In the genomic region with DNA sequence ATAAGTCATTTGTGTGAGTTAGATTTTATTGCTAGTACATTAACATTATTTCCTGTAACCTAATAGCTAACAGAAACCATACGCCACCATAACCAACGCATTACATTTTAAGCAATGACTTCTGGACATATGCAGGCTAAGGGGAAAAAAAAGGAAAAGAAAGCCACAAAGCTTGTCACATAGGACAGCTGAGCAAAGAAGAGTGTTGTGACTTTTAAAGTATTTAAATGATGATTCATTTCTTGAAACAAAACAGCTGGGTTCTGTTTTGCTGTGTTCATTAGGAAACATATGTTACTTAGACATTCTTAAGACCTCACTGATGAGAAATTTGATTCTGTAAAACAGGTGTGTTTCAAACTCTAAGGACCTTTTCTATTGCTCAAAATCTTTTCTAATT, we compare ENCODE assay signal across 10 cellular contexts.
A peak's percentile ranks its signal among the peaks of the same experiment; 100 is the strongest.
DNase-seq lines count a peak whose midpoint lies in the region; ATAC-seq, FAIRE-seq and TF ChIP-seq lines count a peak whose summit lies in the region.
"Had no signal": no experiment of that assay in that cellular context is flagged by ENCODE, and none has a peak within 500 bp of the region (broad histone marks: within the 10 kb centered on the region; RNA-seq: fewer than 3 reads in every experiment).

No MANE protein-coding gene starts in this region.

- intact Hi-C loops in posterior cingulate gyrus (cut with DNase I): no loop called here

- peak; percentile 3 to 76 for DNase-seq in foreskin fibroblast
- no peak for DNase-seq in posterior cingulate gyrus
- DNase-seq in HTR-8/SVneo (ENCODE audit: insufficient read length, low spot score): no peak
- no peak for DNase-seq in activated effector memory CD4-positive, alpha-beta T cell treated with Interleukin-2 at 50 U/mL for 16 hours
- no peak for DNase-seq in NCI-H1048 (lab: John Stamatoyannopoulos, UW)

- FAIRE-seq in HTR-8/SVneo (lab: Jason Lieb, UNC): no peak
- FAIRE-seq: colon had no signal

- peak; percentile 93 for ATAC-seq in GM18867 (IDR thresholded peaks at IDR 0.05; ENCODE audit: unreplicated experiment)
- ATAC-seq in GM21619 (IDR thresholded peaks at IDR 0.05; ENCODE audit: unreplicated experiment): peak; percentile 94
- peak; percentile 89 for ATAC-seq in HG03159 (IDR thresholded peaks at IDR 0.05; ENCODE audit: unreplicated experiment)

- H3K4me3 ChIP-seq in foreskin fibroblast (ENCODE audit: low read depth in 1 of 2, low read length in 2 of 2): no peak overlapping the region
- H3K4me3 ChIP-seq: hepatocyte had no signal

- no peak for TF ChIP-seq CTCF in foreskin fibroblast (IDR thresholded peaks at IDR 0.05; ENCODE audit: low read depth, low read length)

Comparison
In these comparisons a context has a peak if more than half of its experiments do, and no peak if none do; other contexts are left out.
1. DNase-seq: peak in foreskin fibroblast (2 of 2); none in posterior cingulate gyrus (0 of 10), HTR-8/SVneo (single experiment), activated effector memory CD4-positive, alpha-beta T cell treated with Interleukin-2 at 50 U/mL for 16 hours (single experiment) and NCI-H1048 (single experiment).
2. Peak in every context shown above with its lines, with median percentiles within 50 percentile points of each other: ATAC-seq.